In genomic region chr15:68399096-68400065, GRCh38 we compare ENCODE assay signal across 1 cellular context.
TF ChIP-seq lines count a peak whose summit lies in the region.

No MANE protein-coding gene starts in this region.

TF ChIP-seq in HCT116, 20 proteins besides CTCF, POLR2A, EP300 and RAD21 (continued from another document):
- TF ChIP-seq, protein P1, sequence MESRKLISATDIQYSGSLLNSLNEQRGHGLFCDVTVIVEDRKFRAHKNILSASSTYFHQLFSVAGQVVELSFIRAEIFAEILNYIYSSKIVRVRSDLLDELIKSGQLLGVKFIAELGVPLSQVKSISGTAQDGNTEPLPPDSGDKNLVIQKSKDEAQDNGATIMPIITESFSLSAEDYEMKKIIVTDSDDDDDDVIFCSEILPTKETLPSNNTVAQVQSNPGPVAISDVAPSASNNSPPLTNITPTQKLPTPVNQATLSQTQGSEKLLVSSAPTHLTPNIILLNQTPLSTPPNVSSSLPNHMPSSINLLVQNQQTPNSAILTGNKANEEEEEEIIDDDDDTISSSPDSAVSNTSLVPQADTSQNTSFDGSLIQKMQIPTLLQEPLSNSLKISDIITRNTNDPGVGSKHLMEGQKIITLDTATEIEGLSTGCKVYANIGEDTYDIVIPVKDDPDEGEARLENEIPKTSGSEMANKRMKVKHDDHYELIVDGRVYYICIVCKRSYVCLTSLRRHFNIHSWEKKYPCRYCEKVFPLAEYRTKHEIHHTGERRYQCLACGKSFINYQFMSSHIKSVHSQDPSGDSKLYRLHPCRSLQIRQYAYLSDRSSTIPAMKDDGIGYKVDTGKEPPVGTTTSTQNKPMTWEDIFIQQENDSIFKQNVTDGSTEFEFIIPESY (IDR thresholded peaks at IDR 0.05; ENCODE audit: extremely low read depth, insufficient replicate concordance, low read length), result no peak
- TF ChIP-seq JUND (IDR thresholded peaks at IDR 0.05), result no peak
TF ChIP-seq in HCT116: peak in this region for 0.
